Comparison of ENCODE assay signal across 12 cellular contexts in the genomic region with DNA sequence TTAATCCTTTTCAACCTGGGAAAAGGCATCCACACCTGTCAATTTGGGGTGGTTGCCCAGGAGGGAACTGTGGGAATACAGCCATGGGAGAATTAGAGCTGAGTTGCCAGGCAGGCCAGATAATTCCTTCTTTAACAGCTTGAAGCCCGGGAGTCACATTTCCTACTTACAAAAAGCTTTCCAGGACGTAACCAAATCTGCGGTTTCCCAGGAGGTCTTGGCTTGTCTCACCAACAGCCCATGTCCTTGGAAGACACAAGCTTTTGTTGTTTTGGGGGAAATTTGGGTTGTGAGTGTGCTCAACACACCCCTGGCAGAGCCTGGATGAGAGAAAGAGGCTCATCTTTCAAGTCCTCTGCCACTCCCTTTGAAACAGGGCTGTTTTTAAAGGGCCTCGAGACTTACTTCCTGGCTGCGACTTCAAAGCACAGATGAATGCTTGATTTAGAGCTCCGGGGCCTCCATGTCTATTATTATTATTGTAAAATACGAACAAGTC.
DNase-seq lines count a peak whose midpoint lies in the region; ATAC-seq and TF ChIP-seq lines count a peak whose summit lies in the region.
"Had no signal": no experiment of that assay in that cellular context is flagged by ENCODE, and none has a peak within 500 bp of the region (broad histone marks: within the 10 kb centered on the region; RNA-seq: fewer than 3 reads in every experiment).

No MANE protein-coding gene starts in this region.

- H3K4ac ChIP-seq in H9 (ENCODE audit: low read depth, low read length) = no peak overlapping the region

- H3K9me3 Mint-ChIP-seq in H9 = peaks cover 0 to 2% of the 10 kb centered on the region in 2 experiments; a peak in 2 of 5 replicates

- H3K4me1 Mint-ChIP-seq in H9 = peaks cover 41 to 45% of the 10 kb centered on the region in 2 experiments

- H2BK120ac ChIP-seq in H9 (ENCODE audit: low read depth, low read length, poor library complexity, severe bottlenecking) = no peak overlapping the region

- no peaks in the 10 kb centered on the region for H3K23me2 ChIP-seq in H9 (ENCODE audit: insufficient read length, low read depth, low read length, poor library complexity, severe bottlenecking)

- no peaks in the 10 kb centered on the region for H3K36me3 ChIP-seq in SJSA1

- no peaks in the 10 kb centered on the region for H3K79me1 ChIP-seq in H9 (ENCODE audit: insufficient read depth, low read depth, low read length, poor library complexity, severe bottlenecking)

- no peaks in the 10 kb centered on the region for H3K27me3 ChIP-seq in H9 (ENCODE audit: insufficient read depth, low read length)
- H3K27me3 ChIP-seq in SJSA1 (replicated peaks) = no peaks in the 10 kb centered on the region

- TF ChIP-seq CTCF in H9 (conservative IDR thresholded peaks at IDR 0.05) (no peak), fibroblast of mammary gland (conservative IDR thresholded peaks at IDR 0.05; ENCODE audit: control insufficient read depth, insufficient read depth, low read depth, low read length) (no peak)

- no peak overlapping the region for H3K56ac ChIP-seq in H9 (ENCODE audit: insufficient read length, low read depth, low read length)

- no peak overlapping the region for H2BK20ac ChIP-seq in H9 (ENCODE audit: low read depth, low read length, poor library complexity, severe bottlenecking)

- H3K18ac ChIP-seq in H9 (ENCODE audit: insufficient read length, low read depth, low read length) = no peak overlapping the region

- H3K4me3 Mint-ChIP-seq in H9 = no peak overlapping the region

- ATAC-seq in HG03039 (IDR thresholded peaks at IDR 0.05; ENCODE audit: unreplicated experiment) (no peak), HG03378 (IDR thresholded peaks at IDR 0.05; ENCODE audit: unreplicated experiment) (no peak)

- no peak overlapping the region for H2BK15ac ChIP-seq in H9 (ENCODE audit: low read depth, low read length)

- H3K27ac ChIP-seq in H9 (ENCODE audit: insufficient read length, low read depth, low read length) = no peak overlapping the region
- peak overlapping the region; percentile 20; the same call in 1 of the 2 replicates for H3K27ac ChIP-seq in SJSA1

- H2BK5ac ChIP-seq in H9 (ENCODE audit: insufficient read length, low read length) = no peak overlapping the region

- peak overlapping the region; percentile 78 to 84 (median 83); a peak in 3 of 7 replicates for H3K27ac Mint-ChIP-seq in H9

- no CpG with 5 or more reads among the region's 7 CpGs for WGBS in H9 (ENCODE audit: extremely low coverage, insufficient read length, low lambda C conversion rate)

- no peaks in the 10 kb centered on the region for H3K27me3 Mint-ChIP-seq in H9 (ENCODE audit: low read depth)

- no peak overlapping the region for H4K5ac ChIP-seq in H9 (ENCODE audit: insufficient read length, low read depth, low read length)

- no peak overlapping the region for H3T11ph ChIP-seq in H9 (ENCODE audit: low read length)

- no peak overlapping the region for H3K9ac ChIP-seq in H9 (ENCODE audit: extremely low read depth, insufficient read length, low read length)

- no peak overlapping the region for H3K14ac ChIP-seq in H9 (ENCODE audit: insufficient read depth, low read length)

- no peaks in the 10 kb centered on the region for H3K9me3 ChIP-seq in H9 (ENCODE audit: control insufficient read depth, low read depth, low read length)
- H3K9me3 ChIP-seq in SJSA1 (replicated peaks) = no peaks in the 10 kb centered on the region

- H4K8ac ChIP-seq in H9 (replicated peaks; ENCODE audit: insufficient read length, low read depth, low read length) = no peak overlapping the region

- H4K91ac ChIP-seq in H9 (ENCODE audit: insufficient read length, low read depth, low read length) = no peak overlapping the region

- no peak overlapping the region for H3K4me2 ChIP-seq in H9 (ENCODE audit: insufficient read depth, insufficient read length, low read length)

- no peak overlapping the region for H3K4me3 ChIP-seq in SJSA1
- no peak overlapping the region for H3K4me3 ChIP-seq in fibroblast of mammary gland (ENCODE audit: control insufficient read depth, low read depth, low read length)

- H3K4me1 ChIP-seq in H9 (ENCODE audit: insufficient read depth, low read length) (peaks cover 16% of the 10 kb centered on the region; the same call in 1 of the 2 replicates), SJSA1 (replicated peaks) (peaks cover 50% of the 10 kb centered on the region)

- no peaks in the 10 kb centered on the region for H4K20me1 ChIP-seq in H9 (ENCODE audit: control insufficient read depth, insufficient read depth, insufficient read length)

- no peak overlapping the region for H3K23ac ChIP-seq in H9 (ENCODE audit: insufficient read length, low read depth, low read length)

- H2BK12ac ChIP-seq in H9 (ENCODE audit: insufficient read length, low read depth, low read length) = no peak overlapping the region

- H2AK5ac ChIP-seq in H9 (ENCODE audit: insufficient read length, low read length) = no peak overlapping the region

- no peaks in the 10 kb centered on the region for H3K79me2 ChIP-seq in H9 (ENCODE audit: insufficient read depth, low read length)

- H3K36me3 Mint-ChIP-seq in H9 (ENCODE audit: insufficient read depth in 1 of 3, low read depth in 3 of 3) = peaks cover 0 to 5% (median 3%) of the 10 kb centered on the region in 3 experiments; a peak in 1 of 7 replicates

- peak overlapping the region; percentile 93 for H2AFZ ChIP-seq in H9 (ENCODE audit: low read length)

- DNase-seq in H9 (peak; percentile 29), SJSA1 (ENCODE audit: low read depth in 1 of 2, low spot score in 2 of 2) (peak in 1 of 2 experiments; percentile 20), fibroblast of mammary gland (ENCODE audit: low read depth) (peak; percentile 63), pons (ENCODE audit: low spot score) (peak; percentile 10), activated T-cell treated with anti-CD3 and anti-CD28 coated beads for 4 hours (no peak), SKM-1 treated with dmso at 0.1 percent for 144 hours (lab: John Stamatoyannopoulos, UW; ENCODE audit: unreplicated experiment) (no peak)
- DNase-seq: activated CD8-positive, alpha-beta memory T cell treated with anti-CD3 and anti-CD28 coated beads for 24 hours; NCI-H187 treated with DMSO at 0.1 percent for 48 hours; SHP77 treated with DMSO at 0.1 percent for 48 hours; stimulated activated CD4-positive, alpha-beta T cell treated with anti-CD3 and anti-CD28 coated beads, Interleukin-12 subunit alpha, Interleukin-12 subunit beta, amount 100 ng/mL, for 4 hours had no signal

Comparison
In these comparisons a context has a peak if more than half of its experiments do, and no peak if none do; other contexts are left out.
1. DNase-seq: peak in H9 (single experiment), fibroblast of mammary gland (single experiment) and pons (single experiment); none in activated T-cell treated with anti-CD3 and anti-CD28 coated beads for 4 hours (single experiment) and SKM-1 treated with dmso at 0.1 percent for 144 hours (single experiment).